Comparison of ENCODE assay signal across 8 cellular contexts in genomic region chr11:128031538-128032134, GRCh38.
DNase-seq lines count a peak whose midpoint lies in the region; ATAC-seq and TF ChIP-seq lines count a peak whose summit lies in the region.
"Not testable (repeated sequence)": the region's sequence is repeated elsewhere in the genome, so short reads cannot be mapped to it uniquely, and the experiment has no call there.

No MANE protein-coding gene starts in this region.

- 55% methylated on average over 14 of the region's 14 CpGs for WGBS in heart right ventricle, 2 donors

- not testable (repeated sequence) for H3K36me3 Mint-ChIP-seq in T-helper 17 cell (ENCODE audit: low read depth)

- peak; percentile 68 for TF ChIP-seq CTCF in AG04449 (IDR thresholded peaks at IDR 0.05; ENCODE audit: insufficient read depth, low read length, missing control alignments)
- TF ChIP-seq CTCF in heart right ventricle (IDR thresholded peaks at IDR 0.05) = peak; percentile 53 to 88 (median 78)

- H3K27me3 ChIP-seq in adipocyte (replicated peaks; ENCODE audit: control insufficient read depth, insufficient read depth, low read length) (peaks cover 18% of the 10 kb centered on the region), heart right ventricle (peaks cover 0 to 15% (median 0%) of the 10 kb centered on the region in 7 donors)

- H3K4me1 ChIP-seq in adipocyte (ENCODE audit: control insufficient read depth, insufficient read depth, low read length) = peaks cover 18% of the 10 kb centered on the region
- not testable (repeated sequence) for H3K4me1 ChIP-seq in heart right ventricle

- not testable (repeated sequence) for H3K27ac ChIP-seq in heart right ventricle

- ATAC-seq in GM18858 (IDR thresholded peaks at IDR 0.05; ENCODE audit: unreplicated experiment) = peak; percentile 74
- peak; percentile 77 for ATAC-seq in HG02943 (IDR thresholded peaks at IDR 0.05; ENCODE audit: low read depth, unreplicated experiment)
- peak; percentile 94 for ATAC-seq in T-helper 17 cell
- peak in 7 of 8 donors; percentile 50 to 75 (median 69) for ATAC-seq in heart right ventricle

- H3K9me3 ChIP-seq in T-helper 17 cell (ENCODE audit: control insufficient read depth, low read length, poor library complexity, severe bottlenecking); heart right ventricle: not testable (repeated sequence)
- H3K9me3 ChIP-seq in adipocyte (ENCODE audit: control insufficient read depth, low read length) = peaks cover 12% of the 10 kb centered on the region

- peak overlapping the region; percentile 14 for H3K27ac Mint-ChIP-seq in T-helper 17 cell

- intact Hi-C loops in heart right ventricle (cut with DNase I) = loop anchor here in 9 of 10 donors (1.0 to 10.0 kb wide), 10 partner anchors 123 to 1303 kb away; no protein-coding TSS in a partner anchor

- H3K4me1 Mint-ChIP-seq in T-helper 17 cell = peaks cover 10% of the 10 kb centered on the region

- CTCF ChIA-PET in AG04449 (lab: Yijun Ruan, JAX) = interaction anchor here (0.7 to 2.7 kb wide), 27 partner anchors 9 to 1302 kb away, joined by 3 to 95 read pairs (median 4); no protein-coding TSS in a partner anchor

- H3K4me3 ChIP-seq in AG04449 (ENCODE audit: low read depth, low read length); adipocyte (ENCODE audit: low read length); heart right ventricle: not testable (repeated sequence)

- not testable (repeated sequence) for H3K4me3 Mint-ChIP-seq in T-helper 17 cell

- H3K36me3 ChIP-seq in adipocyte (ENCODE audit: control insufficient read depth, insufficient read depth, low read length, severe bottlenecking); heart right ventricle: not testable (repeated sequence)

- POLR2A ChIA-PET in AG04449 (lab: Yijun Ruan, JAX) = not testable (repeated sequence)

- not testable (repeated sequence) for DNase-seq in AG04449 (ENCODE audit: low read depth, low spot score)
- DNase-seq in NCI-H1694 treated with DMSO at 0.1 percent for 48 hours (lab: John Stamatoyannopoulos, UW) (peak; percentile 17), T-helper 17 cell (peak in 2 of 3 donors; percentile 32 to 46), adipocyte (ENCODE audit: low read depth) (peak; percentile 81), heart right ventricle (peak in 1 of 2 donors; percentile 50), renal cortical epithelial cell (ENCODE audit: low read depth) (peak; percentile 71)

- peaks cover 24% of the 10 kb centered on the region for H3K27me3 Mint-ChIP-seq in T-helper 17 cell

- H3K9ac ChIP-seq in adipocyte (ENCODE audit: low read length) = not testable (repeated sequence)
